ENCODE assay signal across 12 cellular contexts in genomic region chr1:232953176-232953524, GRCh38. TPM values are rescaled to one million over a fixed set of nuclear protein-coding genes. Genes with fewer than 3 reads are reported as not detected.
A peak's percentile ranks its signal among the peaks of the same experiment; 100 is the strongest.
DNase-seq lines count a peak whose midpoint lies in the region; TF ChIP-seq lines count a peak whose summit lies in the region.
"Had no signal": no experiment of that assay in that cellular context is flagged by ENCODE, and none has a peak within 500 bp of the region (broad histone marks: within the 10 kb centered on the region; RNA-seq: fewer than 3 reads in every experiment).

No MANE protein-coding gene starts in this region.

- TF ChIP-seq POLR2A in transverse colon (IDR thresholded peaks at IDR 0.05), result no peak

- dilution Hi-C loops in mammary epithelial cell (cut with HindIII; ENCODE audit: low sequenced_read_pairs), result no loop called here

- H4K20me1 ChIP-seq in mammary epithelial cell (ENCODE audit: insufficient read depth, low read length) (no peaks in the 10 kb centered on the region), osteoblast (ENCODE audit: insufficient read depth, low read length) (no peaks in the 10 kb centered on the region)

- H3K4me3 ChIP-seq in mammary epithelial cell (replicated peaks in 1 of 3; ENCODE audit: insufficient read depth in 1 of 3, low read depth in 2 of 3, low read length in 3 of 3) (no peak overlapping the region), osteoblast (ENCODE audit: insufficient read depth, low read length) (no peak overlapping the region), transverse colon (no peak overlapping the region)

- intact Hi-C loops in MCF 10A (cut with micrococcal nuclease) (loop anchor here (1.0 to 5.0 kb wide), 6 partner anchors 86 to 323 kb away; partner anchors contain the start of gene SIPA1L2), mammary epithelial cell (cut with micrococcal nuclease) (loop anchor here (1.0 to 10.0 kb wide), 4 partner anchors 158 to 323 kb away; partner anchors contain the start of gene SIPA1L2), transverse colon (cut with DNase I; ENCODE audit: low total_unique reads) (no loop called here)

- H3K36me3 ChIP-seq in mammary epithelial cell (ENCODE audit: insufficient read depth, low read length), result peaks cover 2% of the 10 kb centered on the region
- H3K36me3 ChIP-seq in osteoblast (ENCODE audit: insufficient read depth, low read length), result peaks cover 6% of the 10 kb centered on the region
- H3K36me3 ChIP-seq in transverse colon, result peaks cover 0 to 20% (median 3%) of the 10 kb centered on the region in 4 donors

- no TSS peak for BruUV-seq in MCF 10A (replicated peaks; lab: Mats Ljungman, UMichigan)
- no TSS peak for BruUV-seq in mammary epithelial cell (replicated peaks; lab: Mats Ljungman, UMichigan)

- H3K27me3 ChIP-seq in mammary epithelial cell (ENCODE audit: insufficient read depth, low read length), result no peaks in the 10 kb centered on the region
- no peaks in the 10 kb centered on the region for H3K27me3 ChIP-seq in osteoblast (ENCODE audit: insufficient read depth, low read length)
- H3K27me3 ChIP-seq in transverse colon, result no peaks in the 10 kb centered on the region

- H3K9me3 ChIP-seq in mammary epithelial cell (replicated peaks; ENCODE audit: insufficient read depth, low read length) (no peaks in the 10 kb centered on the region), osteoblast (ENCODE audit: low read depth, low read length) (no peaks in the 10 kb centered on the region), transverse colon (peaks cover under 1% of the 10 kb centered on the region in 2 donors)

- TF ChIP-seq EP300 in transverse colon (IDR thresholded peaks at IDR 0.05; ENCODE audit: low read depth), result no peak

- H3K27ac Mint-ChIP-seq in MCF 10A (ENCODE audit: low read depth, unreplicated experiment), result peak overlapping the region; percentile 84
- peak overlapping the region in 4 of 5 experiments; percentile 95 to 98 (median 98) for H3K27ac Mint-ChIP-seq in brain

- H2AFZ ChIP-seq in mammary epithelial cell (ENCODE audit: low read depth, low read length) (no peak overlapping the region), osteoblast (ENCODE audit: low read length) (no peak overlapping the region)

- H3K9me3 Mint-ChIP-seq in MCF 10A (ENCODE audit: unreplicated experiment), result peaks cover 8% of the 10 kb centered on the region
- H3K9me3 Mint-ChIP-seq in brain, result peaks cover 3 to 5% (median 4%) of the 10 kb centered on the region in 5 experiments

- peak overlapping the region; percentile 89 for H3K4me3 Mint-ChIP-seq in MCF 10A (ENCODE audit: unreplicated experiment)
- peak overlapping the region; percentile 93 to 99 (median 98) for H3K4me3 Mint-ChIP-seq in brain

- H3K27me3 Mint-ChIP-seq in MCF 10A (ENCODE audit: insufficient read depth, unreplicated experiment) (no peaks in the 10 kb centered on the region), brain (peaks cover 5% of the 10 kb centered on the region)
- H3K27me3 Mint-ChIP-seq: naive thymus-derived CD4-positive, alpha-beta T cell had no signal

- DNase-seq in MCF 10A (ENCODE audit: unreplicated experiment) (no peak), mammary epithelial cell (no peak), osteoblast (ENCODE audit: insufficient read length, low spot score, missing footprints) (no peak), Kasumi-1 (lab: John Stamatoyannopoulos, UW) (no peak), transverse colon (no peak)
- no peak for DNase-seq in stimulated activated CD4-positive, alpha-beta T cell treated with anti-CD3 and anti-CD28 coated beads, Interleukin-2, amount 100 ng/mL, for 48 hours
- DNase-seq: activated CD8-positive, alpha-beta memory T cell treated with anti-CD3 and anti-CD28 coated beads for 24 hours; effector CD4-positive, alpha-beta T cell; KG1 had no signal

- CTCF ChIA-PET in MCF 10A (lab: Yijun Ruan, JAX) (interaction anchor here (0.6 to 2.6 kb wide), 18 partner anchors 13 to 1196 kb away, joined by 3 to 12 read pairs (median 4); no protein-coding TSS in a partner anchor), mammary epithelial cell (lab: Charles Lee; ENCODE audit: low non-redundant PET) (interaction anchor here (0.6 kb wide), 3 partner anchors 245 to 323 kb away, joined by 5 to 10 read pairs (median 10); partner anchors contain the start of gene SIPA1L2)

- H3K4me1 ChIP-seq in mammary epithelial cell (ENCODE audit: insufficient read depth, low read length), result peaks cover 26% of the 10 kb centered on the region
- H3K4me1 ChIP-seq in osteoblast (ENCODE audit: insufficient read depth, low read length), result peaks cover 7% of the 10 kb centered on the region
- H3K4me1 ChIP-seq in transverse colon, result peaks cover 0 to 31% (median 19%) of the 10 kb centered on the region in 4 donors

- in situ Hi-C loops in mammary epithelial cell (cut with MboI; ENCODE audit: low sequenced_read_pairs in 2 of 2), result loop anchor here (5.0 to 25.0 kb wide), 2 partner anchors 316 kb away; partner anchors contain the start of gene SIPA1L2 (in 1 of the 2)
- in situ Hi-C loops in transverse colon (cut with MboI; ENCODE audit: low pct_ligation_motif_present in 1 of 4, low pct_unique_long_range_greater_than_20kb in 1 of 4, low sequenced_read_pairs in 3 of 4), result loop anchor here in 3 of 4 donors (10.0 to 25.0 kb wide), 2 partner anchors 316 to 318 kb away; partner anchors contain the start of gene SIPA1L2 (in 3 of the 3)

- no peak overlapping the region for H3K4me2 ChIP-seq in mammary epithelial cell (ENCODE audit: insufficient read depth, low read depth, low read length)
- H3K4me2 ChIP-seq in osteoblast (ENCODE audit: insufficient read depth, low read length), result peak overlapping the region; percentile 31

- no peak for TF ChIP-seq CTCF in MCF 10A (IDR thresholded peaks at IDR 0.05; ENCODE audit: unreplicated experiment)
- TF ChIP-seq CTCF in mammary epithelial cell (conservative IDR thresholded peaks at IDR 0.05 in 1 of 2, IDR thresholded peaks at IDR 0.05 in 1 of 2; ENCODE audit: extremely low read depth in 1 of 2, insufficient read depth in 1 of 2, low read depth in 1 of 2, low read length in 2 of 2), result no peak
- peak; percentile 17; the same call in 1 of the 2 replicates for TF ChIP-seq CTCF in LNCAP (IDR thresholded peaks at IDR 0.05)
- peak in 1 of 2 experiments; percentile 9 for TF ChIP-seq CTCF in brain (conservative IDR thresholded peaks at IDR 0.05)
- no peak for TF ChIP-seq CTCF in osteoblast (IDR thresholded peaks at IDR 0.05; ENCODE audit: extremely low read depth, low read depth, low read length)
- TF ChIP-seq CTCF in transverse colon (IDR thresholded peaks at IDR 0.05), result peak in 1 of 5 experiments; percentile 7

- whole genome bisulfite sequencing in mammary epithelial cell (ENCODE audit: low coverage, missing lambda C conversion rate), result 100% methylated on average over 1 of the region's 1 CpG
- WGBS in transverse colon (ENCODE audit: low coverage in 1 of 2), 2 donors, result 83% methylated on average over 1 of the region's 1 CpG; no CpG with 5 or more reads in 1 of the 2 donors

- H3K9ac ChIP-seq in mammary epithelial cell (ENCODE audit: insufficient read depth, low read length), result no peak overlapping the region

- POLR2A ChIA-PET in MCF 10A (lab: Yijun Ruan, JAX), result interaction anchor here (0.6 to 3.3 kb wide), 13 partner anchors 9 to 1600 kb away, joined by 3 to 24 read pairs (median 7); partner anchors contain the start of gene SIPA1L2

- H3K36me3 Mint-ChIP-seq in MCF 10A (ENCODE audit: insufficient read depth, unreplicated experiment) (peaks cover 38% of the 10 kb centered on the region), brain (peaks cover 37% of the 10 kb centered on the region)

- H3K79me2 ChIP-seq in mammary epithelial cell (ENCODE audit: insufficient read depth, low read length) (peaks cover 38% of the 10 kb centered on the region), osteoblast (ENCODE audit: insufficient read depth, low read length) (peaks cover 15% of the 10 kb centered on the region)

- H3K27ac ChIP-seq in mammary epithelial cell (ENCODE audit: insufficient read depth, low read depth, low read length) (no peak overlapping the region), osteoblast (ENCODE audit: low read depth, low read length) (no peak overlapping the region), transverse colon (peak overlapping the region in 1 of 4 donors; percentile 6)

- H3K4me1 Mint-ChIP-seq in MCF 10A (ENCODE audit: insufficient read depth, unreplicated experiment), result peaks cover 37% of the 10 kb centered on the region
- H3K4me1 Mint-ChIP-seq in brain, result peaks cover 54% of the 10 kb centered on the region

RNA-seq across cellular contexts. Expression of gene NTPCR, which starts 2.7 kb away (rescaled TPM):
- total RNA-seq in MCF 10A (2022), result 116 and 129 TPM in 2 replicates
- total RNA-seq in mammary epithelial cell, result 10 to 100 TPM; 15.3 to 47.0 TPM
- polyA plus RNA-seq in mammary epithelial cell, result 23.3 TPM
- 7.8 TPM for polyA minus RNA-seq in mammary epithelial cell
- polyA plus RNA-seq in brain (ENCODE audit: insufficient read depth, low read depth, low replicate concordance), result 77.2 TPM
- 15.6 and 26.5 TPM in 2 replicates for total RNA-seq in osteoblast
- total RNA-seq in transverse colon, result 10 to 100 TPM; 13.5 to 53.3 (median 37.2) TPM
